ENCODE assay signal across 2 cellular contexts in genomic region chr3:160601288-160601687, GRCh38.
A peak's percentile ranks its signal among the peaks of the same experiment; 100 is the strongest.
TF ChIP-seq lines count a peak whose summit lies in the region.

No MANE protein-coding gene starts in this region.

TF ChIP-seq in liver, 16 proteins besides CTCF, POLR2A, EP300 and RAD21 (continued from another document):
- TF ChIP-seq SP1 (IDR thresholded peaks at IDR 0.05), result peak; percentile 45
- peak; percentile 26 for TF ChIP-seq FOXA1 (IDR thresholded peaks at IDR 0.05)
- TF ChIP-seq NR2F2 (IDR thresholded peaks at IDR 0.05), result no peak
- peak; percentile 54 for TF ChIP-seq FOXA2 (IDR thresholded peaks at IDR 0.05)
- peak; percentile 35 for TF ChIP-seq REST (IDR thresholded peaks at IDR 0.05)
- TF ChIP-seq TAF1 (conservative IDR thresholded peaks at IDR 0.05), result no peak
- TF ChIP-seq RXRA (IDR thresholded peaks at IDR 0.05), result peak; percentile 39 to 61
- no peak for TF ChIP-seq ATF3 (IDR thresholded peaks at IDR 0.05)
- peak in 1 of 2 donors; percentile 81 for TF ChIP-seq JUND (IDR thresholded peaks at IDR 0.05)
- peak; percentile 74 to 78 for TF ChIP-seq HNF4A (conservative IDR thresholded peaks at IDR 0.05)
- peak; percentile 56 for TF ChIP-seq ZBTB33 (IDR thresholded peaks at IDR 0.05)
- peak; percentile 27 for TF ChIP-seq MAX (IDR thresholded peaks at IDR 0.05)

TF ChIP-seq in HepG2, 621 proteins besides CTCF, POLR2A, EP300 and RAD21:
- TF ChIP-seq ZNF691 (CRISPR knock-in tag; IDR thresholded peaks at IDR 0.05; ENCODE audit: borderline replicate concordance, low read depth) (no peak), ZXDC (CRISPR knock-in tag; IDR thresholded peaks at IDR 0.05) (no peak), KAT2B (IDR thresholded peaks at IDR 0.05; ENCODE audit: borderline replicate concordance, low read depth, low read length) (no peak), NFIB (CRISPR knock-in tag; IDR thresholded peaks at IDR 0.05; ENCODE audit: borderline replicate concordance) (no peak), ZNF720 (CRISPR knock-in tag; IDR thresholded peaks at IDR 0.05) (no peak), ZNF503 (CRISPR knock-in tag; IDR thresholded peaks at IDR 0.05) (no peak), ZNF567 (CRISPR knock-in tag; IDR thresholded peaks at IDR 0.05; ENCODE audit: borderline replicate concordance) (no peak), BRCA1 (CRISPR knock-in tag; IDR thresholded peaks at IDR 0.05) (no peak), ZNF253 (CRISPR knock-in tag; IDR thresholded peaks at IDR 0.05; ENCODE audit: borderline replicate concordance) (no peak), MNT (IDR thresholded peaks at IDR 0.05) (no peak), ZNF10 (CRISPR knock-in tag; IDR thresholded peaks at IDR 0.05; ENCODE audit: borderline replicate concordance, low read depth) (no peak), ZNF784 (CRISPR knock-in tag; IDR thresholded peaks at IDR 0.05; ENCODE audit: borderline replicate concordance) (no peak), CENPBD1 (CRISPR knock-in tag; IDR thresholded peaks at IDR 0.05; ENCODE audit: borderline replicate concordance, low read depth) (no peak), FOXP1 (IDR thresholded peaks at IDR 0.05) (no peak), FOXP1 (CRISPR knock-in tag; IDR thresholded peaks at IDR 0.05) (no peak), ZNF547 (CRISPR knock-in tag; IDR thresholded peaks at IDR 0.05) (no peak), AKAP8 (CRISPR knock-in tag; IDR thresholded peaks at IDR 0.05) (no peak)
TF ChIP-seq in HepG2: peak in this region for 0.
